Comparison of ENCODE assay signal across 28 cellular contexts in genomic region chr21:40631201-40631600, GRCh38.
DNase-seq lines count a peak whose midpoint lies in the region; ATAC-seq and TF ChIP-seq lines count a peak whose summit lies in the region.
"Had no signal": no experiment of that assay in that cellular context is flagged by ENCODE, and none has a peak within 500 bp of the region (broad histone marks: within the 10 kb centered on the region; RNA-seq: fewer than 3 reads in every experiment).

No MANE protein-coding gene starts in this region.

- peaks cover 4% of the 10 kb centered on the region; the same call in 1 of the 2 replicates for H3K36me3 Mint-ChIP-seq in HFFc6 (ENCODE audit: low read depth)
- H3K36me3 Mint-ChIP-seq: CD14-positive monocyte had no signal

- no peak for ATAC-seq in GM19397 (IDR thresholded peaks at IDR 0.05; ENCODE audit: unreplicated experiment)
- no peak for ATAC-seq in GM18873 (IDR thresholded peaks at IDR 0.05; ENCODE audit: low FRiP score, unreplicated experiment)
- ATAC-seq: A549, K562, Panc1, SK-N-SH treated with all-trans-retinoic acid at 6 μM for 48 hours had no signal

- peak; percentile 4 for DNase-seq in AG10803 (ENCODE audit: low read depth)
- DNase-seq in HFFc6, result peak; percentile 30
- peak; percentile 26 for DNase-seq in astrocyte of the cerebellum (ENCODE audit: low read depth)
- DNase-seq in left kidney (ENCODE audit: low read depth, low spot score), result peak; percentile 47
- no peak for DNase-seq in activated gamma-delta T cell treated with Interleukin-2 at 50 U/mL for 16 hours
- DNase-seq: BE2C; CD8-positive, alpha-beta memory T cell; DMS 273 treated with DMSO at 0.1 percent for 48 hours; DND-41; GOT3; HCEC 1CT; Kasumi-1; NCI-H1092 treated with DMSO at 0.1 percent for 48 hours; NCI-H1436; NCI-H187; NCI-H2081 treated with DMSO at 0.1 percent for 48 hours; NCI-H2171; NCI-H226; NCI-H510A; NCI-H69; SIG-M5 had no signal

- H3K4me3 Mint-ChIP-seq in HFFc6, result peak overlapping the region; percentile 1; the same call in 1 of the 2 replicates
- H3K4me3 Mint-ChIP-seq: CD14-positive monocyte; CD8-positive, alpha-beta memory T cell had no signal

- H3K27me3 Mint-ChIP-seq in HFFc6 (ENCODE audit: insufficient read depth), result no peaks in the 10 kb centered on the region
- H3K27me3 Mint-ChIP-seq: CD8-positive, alpha-beta memory T cell had no signal

- peaks cover 28% of the 10 kb centered on the region for H3K4me1 Mint-ChIP-seq in HFFc6 (ENCODE audit: low read depth)
- H3K4me1 Mint-ChIP-seq: CD14-positive monocyte; CD8-positive, alpha-beta memory T cell had no signal

- TF ChIP-seq CTCF in AG10803 (conservative IDR thresholded peaks at IDR 0.05; ENCODE audit: low read length) (no peak), HFFc6 (IDR thresholded peaks at IDR 0.05) (no peak), astrocyte of the cerebellum (IDR thresholded peaks at IDR 0.05; ENCODE audit: low read depth, low read length, missing control alignments) (no peak)

- peaks cover 4% of the 10 kb centered on the region for H3K9me3 Mint-ChIP-seq in HFFc6

- peak overlapping the region; percentile 45 for H3K27ac Mint-ChIP-seq in HFFc6
- H3K27ac Mint-ChIP-seq: CD14-positive monocyte; CD8-positive, alpha-beta memory T cell had no signal

- in situ Hi-C loops in astrocyte of the cerebellum (cut with HindIII; ENCODE audit: low sequenced_read_pairs), result no loop called here

- H3K4me3 ChIP-seq in AG10803 (ENCODE audit: low read length) (no peak overlapping the region), astrocyte of the cerebellum (ENCODE audit: low read depth, low read length) (no peak overlapping the region)
- H3K4me3 ChIP-seq: A549, K562 had no signal
